In genomic region chr11:124541204-124541603, GRCh38 we compare ENCODE assay signal across 36 cellular contexts. TPM values are rescaled to one million over a fixed set of nuclear protein-coding genes. Genes with fewer than 3 reads are reported as not detected.
"Had no signal": no experiment of that assay in that cellular context is flagged by ENCODE, and none has a peak within 500 bp of the region (broad histone marks: within the 10 kb centered on the region; RNA-seq: fewer than 3 reads in every experiment).

No MANE protein-coding gene starts in this region.

- H3K27me3 ChIP-seq: ascending aorta had no signal

- H3K36me3 Mint-ChIP-seq: activated CD4-positive, alpha-beta memory T cell treated with anti-CD3 and anti-CD28 coated beads for 36 hours; activated naive CD4-positive, alpha-beta T cell treated with anti-CD3 and anti-CD28 coated beads, Interleukin-2, amount 50 U/mL, for 72 hours; activated naive CD8-positive, alpha-beta T cell treated with anti-CD3 and anti-CD28 coated beads for 36 hours; brain had no signal

- H3K4me3 Mint-ChIP-seq: activated B cell treated with CpG ODN at 0.5 μM for 24 hours; activated CD4-positive, alpha-beta memory T cell treated with anti-CD3 and anti-CD28 coated beads for 36 hours; activated CD4-positive, alpha-beta T cell treated with anti-CD3 and anti-CD28 coated beads, Interleukin-2, amount 10 ng/mL, durations not matched to agents 24 days and 14 days; activated CD8-positive, alpha-beta T cell treated with anti-CD3 and anti-CD28 coated beads for 36 hours; activated naive CD4-positive, alpha-beta T cell treated with anti-CD3 and anti-CD28 coated beads for 36 hours; activated naive CD8-positive, alpha-beta T cell treated with anti-CD3 and anti-CD28 coated beads for 36 hours; activated T-cell treated with anti-CD3 and anti-CD28 coated beads, Interleukin-2, amount 50 U/mL, for 4 hours; activated T-cell treated with anti-CD3 and anti-CD28 coated beads, Interleukin-2, amount 50 U/mL, for 72 hours; activated T-helper 1 cell treated with anti-CD3 and anti-CD28 coated beads, Interleukin-12 subunit alpha, Interleukin-12 subunit beta, Interleukin-2, Interleukin-4 antibody, amounts not matched to agents 30 ng/mL and 10 ng/mL and 1 ng/mL, durations not matched to agents 14 hours and 24 hours and 36 hours; activated T-helper 17 cell treated with anti-CD3 and anti-CD28 coated beads, Interleukin-2, amount 50 U/mL, for 72 hours; brain; T-helper 1 cell treated with Interleukin-12 subunit alpha and Interleukin-12 subunit beta and Interleukin-4 antibody, amounts not matched to agents 30 μg/mL and 1 μg/mL, for 36 hours; T-helper 2 cell treated with Interferon-gamma antibody and Interleukin-4, amounts not matched to agents 5 μg/mL and 100 μg/mL, for 36 hours had no signal

- FAIRE-seq: TTC549 had no signal

- H3K36me3 ChIP-seq: ascending aorta had no signal

- H3K4me3 ChIP-seq: ascending aorta had no signal

- H3K27ac Mint-ChIP-seq: activated B cell treated with CpG ODN at 0.5 μM for 24 hours; activated CD4-positive, alpha-beta memory T cell treated with anti-CD3 and anti-CD28 coated beads for 36 hours; activated CD4-positive, alpha-beta T cell treated with anti-CD3 and anti-CD28 coated beads, Interleukin-2, amount 10 ng/mL, durations not matched to agents 24 days and 14 days; activated CD8-positive, alpha-beta T cell treated with anti-CD3 and anti-CD28 coated beads for 36 hours; activated naive CD4-positive, alpha-beta T cell treated with anti-CD3 and anti-CD28 coated beads for 36 hours; activated naive CD4-positive, alpha-beta T cell treated with anti-CD3 and anti-CD28 coated beads, Interleukin-2, amount 50 U/mL, for 72 hours; activated naive CD8-positive, alpha-beta T cell treated with anti-CD3 and anti-CD28 coated beads for 36 hours; activated T-cell treated with anti-CD3 and anti-CD28 coated beads, Interleukin-2, amount 50 U/mL, for 72 hours; activated T-helper 1 cell treated with anti-CD3 and anti-CD28 coated beads, Interleukin-12 subunit alpha, Interleukin-12 subunit beta, Interleukin-2, Interleukin-4 antibody, amounts not matched to agents 30 ng/mL and 10 ng/mL and 1 ng/mL, durations not matched to agents 14 hours and 24 hours and 36 hours; activated T-helper 17 cell treated with anti-CD3 and anti-CD28 coated beads, Interleukin-2, amount 50 U/mL, for 72 hours; brain; T-helper 1 cell treated with Interleukin-12 subunit alpha and Interleukin-12 subunit beta and Interleukin-4 antibody, amounts not matched to agents 30 μg/mL and 1 μg/mL, for 36 hours; T-helper 2 cell treated with Interferon-gamma antibody and Interleukin-4, amounts not matched to agents 5 μg/mL and 100 μg/mL, for 36 hours had no signal

- ATAC-seq: activated CD8-positive, alpha-beta T cell treated with anti-CD3 and anti-CD28 coated beads for 36 hours; activated naive CD4-positive, alpha-beta T cell treated with anti-CD3 and anti-CD28 coated beads, Interleukin-2, amount 50 U/mL, for 72 hours; activated T-cell treated with anti-CD3 and anti-CD28 coated beads, Interleukin-2, amount 50 U/mL, for 4 hours; activated T-cell treated with anti-CD3 and anti-CD28 coated beads, Interleukin-2, amount 50 U/mL, for 72 hours; activated T-helper 17 cell treated with anti-CD3 and anti-CD28 coated beads, Interleukin-2, amount 50 U/mL, for 72 hours had no signal

- H3K9me3 Mint-ChIP-seq: activated B cell treated with CpG ODN at 0.5 μM for 24 hours; activated CD4-positive, alpha-beta memory T cell treated with anti-CD3 and anti-CD28 coated beads for 36 hours; activated CD4-positive, alpha-beta T cell treated with anti-CD3 and anti-CD28 coated beads, Interleukin-2, amount 10 ng/mL, durations not matched to agents 24 days and 14 days; activated CD8-positive, alpha-beta T cell treated with anti-CD3 and anti-CD28 coated beads for 36 hours; activated naive CD4-positive, alpha-beta T cell treated with anti-CD3 and anti-CD28 coated beads for 36 hours; activated naive CD8-positive, alpha-beta T cell treated with anti-CD3 and anti-CD28 coated beads for 36 hours; activated T-cell treated with anti-CD3 and anti-CD28 coated beads, Interleukin-2, amount 50 U/mL, for 4 hours; activated T-helper 1 cell treated with anti-CD3 and anti-CD28 coated beads, Interleukin-12 subunit alpha, Interleukin-12 subunit beta, Interleukin-2, Interleukin-4 antibody, amounts not matched to agents 30 ng/mL and 10 ng/mL and 1 ng/mL, durations not matched to agents 14 hours and 24 hours and 36 hours; activated T-helper 17 cell treated with anti-CD3 and anti-CD28 coated beads, Interleukin-2, amount 50 U/mL, for 72 hours; brain; T-helper 1 cell treated with Interleukin-12 subunit alpha and Interleukin-12 subunit beta and Interleukin-4 antibody, amounts not matched to agents 30 μg/mL and 1 μg/mL, for 36 hours; T-helper 2 cell treated with Interferon-gamma antibody and Interleukin-4, amounts not matched to agents 5 μg/mL and 100 μg/mL, for 36 hours had no signal

- DNase-seq: activated B cell treated with CpG ODN at 0.5 μM for 24 hours; activated CD4-positive, alpha-beta memory T cell treated with anti-CD3 and anti-CD28 coated beads for 36 hours; activated CD4-positive, alpha-beta T cell treated with anti-CD3 and anti-CD28 coated beads for 4 hours; activated CD4-positive, alpha-beta T cell treated with anti-CD3 and anti-CD28 coated beads, Interleukin-2, amount 10 ng/mL, durations not matched to agents 24 days and 14 days; activated CD4-positive, alpha-beta T cell treated with anti-CD3 and anti-CD28 coated beads, Interleukin-2, amount 50 U/mL, for 1 hour; activated CD4-positive, alpha-beta T cell treated with anti-CD3 and anti-CD28 coated beads, Interleukin-2, amount 50 U/mL, for 4 hours; activated CD4-positive, CD25-positive, alpha-beta regulatory T cell treated with anti-CD3 and anti-CD28 coated beads, Interleukin-2, amount 50 U/mL, for 72 hours; activated CD8-positive, alpha-beta memory T cell treated with anti-CD3 and anti-CD28 coated beads, Interleukin-2, amount 50 U/mL, for 4 hours; activated CD8-positive, alpha-beta T cell treated with anti-CD3 and anti-CD28 coated beads for 36 hours; activated effector memory CD4-positive, alpha-beta T cell treated with anti-CD3 and anti-CD28 coated beads, Interleukin-2, amount 50 U/mL, for 16 hours; activated gamma-delta T cell treated with Interleukin-2 at 50 U/mL for 16 hours; activated naive CD4-positive, alpha-beta T cell; activated naive CD4-positive, alpha-beta T cell treated with anti-CD3 and anti-CD28 coated beads for 36 hours; activated naive CD4-positive, alpha-beta T cell treated with anti-CD3 and anti-CD28 coated beads, Interleukin-2, amount 50 U/mL, for 16 hours; activated naive CD8-positive, alpha-beta T cell treated with anti-CD3 and anti-CD28 coated beads for 36 hours; activated T-cell treated with anti-CD3 and anti-CD28 coated beads for 4 hours; activated T-cell treated with anti-CD3 and anti-CD28 coated beads, Interleukin-2, amount 50 U/mL, for 1 hour; activated T-cell treated with anti-CD3 and anti-CD28 coated beads, Interleukin-2, amount 50 U/mL, for 4 hours; activated T-cell treated with anti-CD3 and anti-CD28 coated beads, Interleukin-2, amount 50 U/mL, for 72 hours; amygdala; anterior cingulate cortex; central memory CD4-positive, alpha-beta T cell; T-helper 1 cell; T-helper 2 cell; T-helper 9 cell had no signal

- H3K4me1 Mint-ChIP-seq: activated B cell treated with CpG ODN at 0.5 μM for 24 hours; activated CD4-positive, alpha-beta T cell treated with anti-CD3 and anti-CD28 coated beads, Interleukin-2, amount 10 ng/mL, durations not matched to agents 24 days and 14 days; activated naive CD8-positive, alpha-beta T cell treated with anti-CD3 and anti-CD28 coated beads for 36 hours; activated T-helper 17 cell treated with anti-CD3 and anti-CD28 coated beads, Interleukin-2, amount 50 U/mL, for 72 hours; brain had no signal

RNA-seq across cellular contexts. Expression of gene OR8B12, which starts 2.2 kb away (rescaled TPM):
- total RNA-seq: activated B cell treated with CpG ODN at 0.5 μM for 24 hours; activated CD4-positive, alpha-beta memory T cell treated with anti-CD3 and anti-CD28 coated beads for 36 hours; activated CD4-positive, alpha-beta T cell treated with anti-CD3 and anti-CD28 coated beads, Interleukin-2, amount 10 ng/mL, durations not matched to agents 24 days and 14 days; activated CD8-positive, alpha-beta memory T cell treated with anti-CD3 and anti-CD28 coated beads for 36 hours; activated CD8-positive, alpha-beta T cell treated with anti-CD3 and anti-CD28 coated beads for 36 hours; activated naive CD4-positive, alpha-beta T cell treated with anti-CD3 and anti-CD28 coated beads for 36 hours; activated naive CD4-positive, alpha-beta T cell treated with anti-CD3 and anti-CD28 coated beads, Interleukin-2, amount 50 U/mL, for 72 hours; activated naive CD8-positive, alpha-beta T cell treated with anti-CD3 and anti-CD28 coated beads for 36 hours; activated T-cell treated with anti-CD3 and anti-CD28 coated beads, Interleukin-2, amount 50 U/mL, for 4 hours; activated T-cell treated with anti-CD3 and anti-CD28 coated beads, Interleukin-2, amount 50 U/mL, for 72 hours; activated T-helper 1 cell treated with anti-CD3 and anti-CD28 coated beads, Interleukin-12 subunit alpha, Interleukin-12 subunit beta, Interleukin-2, Interleukin-4 antibody, amounts not matched to agents 30 ng/mL and 10 ng/mL and 1 ng/mL, durations not matched to agents 14 hours and 24 hours and 36 hours; activated T-helper 17 cell treated with anti-CD3 and anti-CD28 coated beads, Interleukin-2, amount 50 U/mL, for 72 hours; ascending aorta; cardiac septum; cerebellum had no signal

RNA-seq across cellular contexts. Expression of gene OR8A1, which starts 28.6 kb away (rescaled TPM):
- total RNA-seq: activated B cell treated with CpG ODN at 0.5 μM for 24 hours; activated CD4-positive, alpha-beta memory T cell treated with anti-CD3 and anti-CD28 coated beads for 36 hours; activated CD4-positive, alpha-beta T cell treated with anti-CD3 and anti-CD28 coated beads, Interleukin-2, amount 10 ng/mL, durations not matched to agents 24 days and 14 days; activated CD8-positive, alpha-beta memory T cell treated with anti-CD3 and anti-CD28 coated beads for 36 hours; activated CD8-positive, alpha-beta T cell treated with anti-CD3 and anti-CD28 coated beads for 36 hours; activated naive CD4-positive, alpha-beta T cell treated with anti-CD3 and anti-CD28 coated beads for 36 hours; activated naive CD4-positive, alpha-beta T cell treated with anti-CD3 and anti-CD28 coated beads, Interleukin-2, amount 50 U/mL, for 72 hours; activated naive CD8-positive, alpha-beta T cell treated with anti-CD3 and anti-CD28 coated beads for 36 hours; activated T-cell treated with anti-CD3 and anti-CD28 coated beads, Interleukin-2, amount 50 U/mL, for 4 hours; activated T-cell treated with anti-CD3 and anti-CD28 coated beads, Interleukin-2, amount 50 U/mL, for 72 hours; activated T-helper 1 cell treated with anti-CD3 and anti-CD28 coated beads, Interleukin-12 subunit alpha, Interleukin-12 subunit beta, Interleukin-2, Interleukin-4 antibody, amounts not matched to agents 30 ng/mL and 10 ng/mL and 1 ng/mL, durations not matched to agents 14 hours and 24 hours and 36 hours; activated T-helper 17 cell treated with anti-CD3 and anti-CD28 coated beads, Interleukin-2, amount 50 U/mL, for 72 hours; ascending aorta; cardiac septum; cerebellum had no signal
